9 cellular contexts compared by ENCODE assay signal in the genomic region with DNA sequence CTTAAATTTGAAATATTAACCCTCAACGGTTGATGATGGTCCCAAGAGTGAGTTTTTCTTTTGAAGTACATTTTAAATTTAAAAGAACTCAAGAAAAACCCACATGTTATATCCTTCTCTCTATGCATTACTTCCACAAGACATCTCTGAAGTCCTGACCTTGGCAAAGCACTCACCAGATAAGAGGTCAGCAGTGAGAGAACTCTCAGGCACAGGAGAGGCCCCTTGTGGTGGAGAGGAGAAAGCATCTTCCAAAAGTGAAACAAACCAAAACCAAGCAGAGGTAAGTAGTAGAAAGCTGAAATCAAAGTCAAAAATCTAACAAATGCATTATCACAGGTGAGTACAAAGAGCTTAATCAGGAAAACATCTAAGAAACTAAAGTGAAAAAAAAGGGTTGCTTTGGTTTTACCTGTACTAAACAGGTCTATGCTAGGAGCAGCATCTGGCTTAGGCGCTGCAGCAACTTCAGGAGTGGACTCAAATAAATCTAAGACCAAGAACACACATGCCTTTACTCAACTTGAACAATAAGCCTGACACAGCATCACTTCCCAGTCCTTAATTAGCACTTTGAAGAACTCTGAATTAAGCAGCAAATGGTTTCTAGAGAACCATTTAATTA.
DNase-seq lines count a peak whose midpoint lies in the region; ATAC-seq and TF ChIP-seq lines count a peak whose summit lies in the region.
"Had no signal": no experiment of that assay in that cellular context is flagged by ENCODE, and none has a peak within 500 bp of the region (broad histone marks: within the 10 kb centered on the region; RNA-seq: fewer than 3 reads in every experiment).

No MANE protein-coding gene starts in this region.

- peaks cover 32% of the 10 kb centered on the region for H3K4me1 ChIP-seq in BLaER1
- H3K4me1 ChIP-seq: SJSA1 had no signal

- no peak overlapping the region for H3K27ac Mint-ChIP-seq in T-cell

- H3K27me3 Mint-ChIP-seq in T-cell, result peaks cover 0 to 3% of the 10 kb centered on the region in 2 donors

- H4K20me1 ChIP-seq in BLaER1, result no peaks in the 10 kb centered on the region

- no peaks in the 10 kb centered on the region for H3K36me3 Mint-ChIP-seq in T-cell

- H3K36me3 ChIP-seq in BLaER1, result no peaks in the 10 kb centered on the region
- H3K36me3 ChIP-seq: SJSA1 had no signal

- no peak overlapping the region for H3K9ac ChIP-seq in BLaER1

- no peak overlapping the region for H3K27ac ChIP-seq in BLaER1
- H3K27ac ChIP-seq: SJSA1 had no signal

- H3K27me3 ChIP-seq in BLaER1, result no peaks in the 10 kb centered on the region
- H3K27me3 ChIP-seq: SJSA1 had no signal

- no peak overlapping the region for H3K4me3 Mint-ChIP-seq in T-cell

- peak overlapping the region; percentile 44 for H3K4me2 ChIP-seq in BLaER1

- DNase-seq in NOMO-1 treated with dmso at 0.1 percent for 144 hours (lab: John Stamatoyannopoulos, UW; ENCODE audit: unreplicated experiment), result peak; percentile 8
- peak in 1 of 2 donors; percentile 45 for DNase-seq in foreskin fibroblast
- DNase-seq in hepatic stellate cell (ENCODE audit: low spot score), result no peak
- no peak for DNase-seq in occipital lobe (lab: John Stamatoyannopoulos, UW)
- DNase-seq in T-cell, result no peak

- H3K9me3 ChIP-seq in BLaER1, result no peaks in the 10 kb centered on the region
- H3K9me3 ChIP-seq: SJSA1 had no signal

- ATAC-seq in GM19025 (IDR thresholded peaks at IDR 0.05; ENCODE audit: low read depth, unreplicated experiment) (peak; percentile 97), HG03045 (IDR thresholded peaks at IDR 0.05; ENCODE audit: unreplicated experiment) (peak; percentile 92), T-cell (replicated peaks in 1 of 4) (no peak)

- POLR2A ChIA-PET in T-cell (lab: Charles Lee), result no interaction called here

- peak; percentile 71 for TF ChIP-seq CTCF in foreskin fibroblast (IDR thresholded peaks at IDR 0.05; ENCODE audit: low read depth, low read length)

- CTCF ChIA-PET in T-cell (lab: Charles Lee), result no interaction called here

- no peaks in the 10 kb centered on the region for H3K9me3 Mint-ChIP-seq in T-cell

- H3K4me1 Mint-ChIP-seq in T-cell, result peaks cover 0 to 1% (median 1%) of the 10 kb centered on the region in 3 donors

- H3K4me3 ChIP-seq in BLaER1 (no peak overlapping the region), foreskin fibroblast (ENCODE audit: low read depth in 1 of 2, low read length in 2 of 2) (no peak overlapping the region)
- H3K4me3 ChIP-seq: SJSA1 had no signal

Comparison
In these comparisons a context has a peak if more than half of its experiments do, and no peak if none do; other contexts are left out.
1. ATAC-seq: peak in GM19025 (single experiment) and HG03045 (single experiment); none in T-cell (0 of 4).